ENCODE assay signal across 8 cellular contexts in the genomic region with DNA sequence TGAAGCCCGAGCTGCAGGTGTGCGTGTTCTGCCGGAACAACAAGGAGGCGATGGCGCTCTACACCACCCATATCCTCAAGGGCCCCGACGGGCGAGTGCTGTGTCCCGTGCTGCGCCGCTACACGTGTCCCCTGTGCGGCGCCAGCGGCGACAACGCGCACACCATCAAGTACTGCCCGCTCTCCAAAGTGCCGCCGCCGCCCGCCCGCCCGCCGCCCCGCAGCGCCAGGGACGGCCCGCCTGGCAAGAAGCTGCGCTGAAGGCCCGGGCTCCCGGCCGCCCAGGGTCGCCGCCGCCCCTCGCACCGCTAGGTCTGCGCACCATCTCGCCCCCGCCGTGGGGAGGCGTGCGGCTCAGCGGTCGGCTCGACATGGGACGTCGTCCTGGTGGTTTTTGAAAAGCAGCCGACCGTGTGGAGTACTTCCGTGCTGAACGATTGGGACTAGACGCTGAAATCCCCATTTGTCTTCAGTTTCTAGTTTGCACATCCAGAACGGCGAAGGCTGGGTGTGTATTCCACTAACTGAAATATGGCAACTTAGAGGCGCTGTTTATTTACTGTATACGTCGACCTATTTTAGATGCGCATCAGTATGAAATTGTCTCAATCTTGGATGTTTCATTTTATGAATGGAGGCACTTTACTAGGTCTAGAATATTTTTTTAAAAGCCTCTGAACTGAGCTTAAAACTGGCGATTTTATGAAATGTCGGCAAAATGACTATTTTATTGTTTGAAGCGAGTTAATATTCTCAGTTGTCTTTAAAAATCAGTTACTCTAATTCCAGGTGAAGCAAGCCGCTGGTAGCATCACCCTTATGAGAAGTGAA. TPM values are rescaled to one million over a fixed set of nuclear protein-coding genes. Genes with fewer than 3 reads are reported as not detected.
DNase-seq lines count a peak whose midpoint lies in the region; ATAC-seq and TF ChIP-seq lines count a peak whose summit lies in the region.

No MANE protein-coding gene starts in this region.

- peaks cover 2% of the 10 kb centered on the region for H3K79me2 ChIP-seq in osteoblast (ENCODE audit: insufficient read depth, low read length)

- ATAC-seq in HG03103 (IDR thresholded peaks at IDR 0.05; ENCODE audit: low read depth, unreplicated experiment): peak; percentile 48

- H2AFZ ChIP-seq in osteoblast (ENCODE audit: low read length): no peak overlapping the region

- no peaks in the 10 kb centered on the region for H3K27me3 ChIP-seq in osteoblast (ENCODE audit: insufficient read depth, low read length)

- H3K4me1 ChIP-seq in osteoblast (ENCODE audit: insufficient read depth, low read length): peaks cover 20% of the 10 kb centered on the region

- peaks cover 25% of the 10 kb centered on the region for H4K20me1 ChIP-seq in osteoblast (ENCODE audit: insufficient read depth, low read length)

- H3K9me3 ChIP-seq in osteoblast (ENCODE audit: low read depth, low read length): no peaks in the 10 kb centered on the region

- no peak for TF ChIP-seq CTCF in osteoblast (IDR thresholded peaks at IDR 0.05; ENCODE audit: extremely low read depth, low read depth, low read length)

- peak overlapping the region; percentile 63 for H3K4me3 ChIP-seq in osteoblast (ENCODE audit: insufficient read depth, low read length)

- H3K4me2 ChIP-seq in osteoblast (ENCODE audit: insufficient read depth, low read length): peak overlapping the region; percentile 82

- peak; percentile 44 for TF ChIP-seq POLR2A in GM18951 (IDR thresholded peaks at IDR 0.05; ENCODE audit: extremely low read depth, insufficient read depth, insufficient read length)

- peak; percentile 39 for DNase-seq in CD1c-positive myeloid dendritic cell (ENCODE audit: extremely low spot score)
- DNase-seq in NOMO-1 treated with dmso at 0.1 percent for 144 hours (lab: John Stamatoyannopoulos, UW; ENCODE audit: unreplicated experiment): peak; percentile 36
- DNase-seq in activated T-cell treated with anti-CD3 and anti-CD28 coated beads for 4 hours: peak; percentile 31
- DNase-seq in fibroblast of peridontal ligament (ENCODE audit: extremely low read depth): peak; percentile 45
- DNase-seq in osteoblast (ENCODE audit: insufficient read length, low spot score, missing footprints): peak; percentile 83
- no peak for DNase-seq in NCI-H128 (lab: John Stamatoyannopoulos, UW; ENCODE audit: unreplicated experiment)

- in situ Hi-C loops in GM18951 (cut with MboI; ENCODE audit: low sequenced_read_pairs, unreplicated experiment): no loop called here

- H3K36me3 ChIP-seq in osteoblast (ENCODE audit: insufficient read depth, low read length): peaks cover 17% of the 10 kb centered on the region

- H3K27ac ChIP-seq in osteoblast (ENCODE audit: low read depth, low read length): no peak overlapping the region

RNA-seq across cellular contexts. Expression of gene NANOS1, which starts 1.1 kb away (rescaled TPM):
- total RNA-seq in osteoblast: 1.1 and 1.2 TPM in 2 replicates

RNA-seq across cellular contexts. Expression of gene EIF3A, which starts 50.0 kb away (rescaled TPM):
- 135 and 151 TPM in 2 replicates for total RNA-seq in osteoblast
